33 cellular contexts compared by ENCODE assay signal in the genomic region with DNA sequence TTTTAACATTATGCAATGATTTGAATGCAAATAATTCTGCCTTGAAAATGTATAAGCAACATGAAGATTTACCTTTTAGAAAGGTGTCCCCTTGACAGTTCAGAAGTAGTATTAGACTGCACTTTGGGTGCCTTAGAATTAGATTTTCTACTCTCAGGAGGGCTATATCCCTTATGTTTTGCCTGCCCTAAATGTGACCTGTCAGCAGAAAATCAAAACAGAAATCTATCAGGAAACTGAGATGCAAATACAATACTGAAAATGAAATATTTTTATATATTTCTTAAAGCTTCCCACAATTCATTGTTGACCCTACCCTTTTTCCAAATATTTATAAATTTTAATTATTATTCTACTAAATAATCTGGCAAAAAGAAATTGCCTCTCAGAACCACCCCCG.
"Had no signal": no experiment of that assay in that cellular context is flagged by ENCODE, and none has a peak within 500 bp of the region (broad histone marks: within the 10 kb centered on the region; RNA-seq: fewer than 3 reads in every experiment).

No MANE protein-coding gene starts in this region.

- H3K27me3 Mint-ChIP-seq: activated CD4-positive, alpha-beta memory T cell treated with anti-CD3 and anti-CD28 coated beads for 36 hours; activated CD4-positive, alpha-beta T cell treated with anti-CD3 and anti-CD28 coated beads for 36 hours; activated CD4-positive, alpha-beta T cell treated with anti-CD3 and anti-CD28 coated beads, Interleukin-2, amount 10 ng/mL, durations not matched to agents 24 days and 14 days; activated CD8-positive, alpha-beta memory T cell treated with anti-CD3 and anti-CD28 coated beads, Interleukin-2, amount 10 ng/mL, durations not matched to agents 7 days and 5 days; activated naive CD4-positive, alpha-beta T cell treated with anti-CD3 and anti-CD28 coated beads, Interleukin-2, amount 50 U/mL, for 24 hours; activated naive CD8-positive, alpha-beta T cell treated with anti-CD3 and anti-CD28 coated beads for 36 hours; activated naive CD8-positive, alpha-beta T cell treated with anti-CD3 and anti-CD28 coated beads, Interleukin-2, amount 50 U/mL, for 24 hours; brain had no signal

- H3K27ac ChIP-seq: adrenal gland, ascending aorta, breast epithelium, gastrocnemius medialis, heart left ventricle had no signal

- H3K4me3 Mint-ChIP-seq: activated CD4-positive, alpha-beta memory T cell treated with anti-CD3 and anti-CD28 coated beads for 36 hours; activated CD4-positive, alpha-beta T cell treated with anti-CD3 and anti-CD28 coated beads for 36 hours; activated CD4-positive, alpha-beta T cell treated with anti-CD3 and anti-CD28 coated beads, Interleukin-2, amount 10 ng/mL, durations not matched to agents 24 days and 14 days; activated CD8-positive, alpha-beta memory T cell treated with anti-CD3 and anti-CD28 coated beads, Interleukin-2, amount 10 ng/mL, durations not matched to agents 7 days and 5 days; activated CD8-positive, alpha-beta T cell treated with anti-CD3 and anti-CD28 coated beads, Interleukin-2, amount 10 ng/mL, durations not matched to agents 7 days and 5 days; activated naive CD4-positive, alpha-beta T cell treated with anti-CD3 and anti-CD28 coated beads for 36 hours; activated naive CD4-positive, alpha-beta T cell treated with anti-CD3 and anti-CD28 coated beads, Interleukin-2, amount 50 U/mL, for 24 hours; activated naive CD8-positive, alpha-beta T cell treated with anti-CD3 and anti-CD28 coated beads for 36 hours; activated naive CD8-positive, alpha-beta T cell treated with anti-CD3 and anti-CD28 coated beads, Interleukin-2, amount 50 U/mL, for 24 hours; activated T-helper 1 cell treated with anti-CD3 and anti-CD28 coated beads, Interleukin-12 subunit alpha, Interleukin-12 subunit beta, Interleukin-2, Interleukin-4 antibody, amounts not matched to agents 30 ng/mL and 10 ng/mL and 1 ng/mL, durations not matched to agents 14 hours and 24 hours and 36 hours; brain had no signal

- DNase-seq: activated CD4-positive, alpha-beta memory T cell treated with anti-CD3 and anti-CD28 coated beads for 36 hours; activated CD4-positive, alpha-beta T cell treated with anti-CD3 and anti-CD28 coated beads for 36 hours; activated CD4-positive, alpha-beta T cell treated with anti-CD3 and anti-CD28 coated beads, Interleukin-2, amount 10 ng/mL, durations not matched to agents 24 days and 14 days; activated CD4-positive, CD25-positive, alpha-beta regulatory T cell; activated CD4-positive, CD25-positive, alpha-beta regulatory T cell treated with anti-CD3 and anti-CD28 coated beads, Interleukin-2, amount 50 U/mL, for 72 hours; activated CD8-positive, alpha-beta memory T cell treated with anti-CD3 and anti-CD28 coated beads, Interleukin-2, amount 10 ng/mL, durations not matched to agents 7 days and 5 days; activated CD8-positive, alpha-beta memory T cell treated with anti-CD3 and anti-CD28 coated beads, Interleukin-2, amount 50 U/mL, for 4 hours; activated CD8-positive, alpha-beta T cell treated with anti-CD3 and anti-CD28 coated beads, Interleukin-2, amount 10 ng/mL, durations not matched to agents 7 days and 5 days; activated effector memory CD4-positive, alpha-beta T cell treated with anti-CD3 and anti-CD28 coated beads, Interleukin-2, amount 50 U/mL, for 16 hours; activated naive CD4-positive, alpha-beta T cell treated with anti-CD3 and anti-CD28 coated beads for 36 hours; activated naive CD8-positive, alpha-beta T cell treated with anti-CD3 and anti-CD28 coated beads for 36 hours; activated naive CD8-positive, alpha-beta T cell treated with anti-CD3 and anti-CD28 coated beads, Interleukin-2, amount 50 U/mL, for 24 hours; activated T-cell treated with anti-CD3 and anti-CD28 coated beads, Interleukin-2, amount 50 U/mL, for 1 hour; activated T-cell treated with anti-CD3 and anti-CD28 coated beads, Interleukin-2, amount 50 U/mL, for 48 hours; adrenal gland; amygdala; caudate nucleus; cortex of kidney; dermis blood vessel endothelial cell; effector CD8-positive, alpha-beta T cell; foreskin fibroblast; gastrocnemius medialis; glutamatergic neuron; heart left ventricle; T-helper 2 cell had no signal

- ATAC-seq: activated CD4-positive, alpha-beta T cell treated with anti-CD3 and anti-CD28 coated beads for 36 hours; activated CD8-positive, alpha-beta memory T cell treated with anti-CD3 and anti-CD28 coated beads, Interleukin-2, amount 10 ng/mL, durations not matched to agents 7 days and 5 days; activated CD8-positive, alpha-beta T cell treated with anti-CD3 and anti-CD28 coated beads, Interleukin-2, amount 10 ng/mL, durations not matched to agents 7 days and 5 days; activated naive CD8-positive, alpha-beta T cell treated with anti-CD3 and anti-CD28 coated beads, Interleukin-2, amount 50 U/mL, for 24 hours; esophagus mucosa; gastrocnemius medialis; heart left ventricle had no signal

- H3K27ac Mint-ChIP-seq: activated CD4-positive, alpha-beta memory T cell treated with anti-CD3 and anti-CD28 coated beads for 36 hours; activated CD4-positive, alpha-beta T cell treated with anti-CD3 and anti-CD28 coated beads for 36 hours; activated CD4-positive, alpha-beta T cell treated with anti-CD3 and anti-CD28 coated beads, Interleukin-2, amount 10 ng/mL, durations not matched to agents 24 days and 14 days; activated CD8-positive, alpha-beta memory T cell treated with anti-CD3 and anti-CD28 coated beads, Interleukin-2, amount 10 ng/mL, durations not matched to agents 7 days and 5 days; activated CD8-positive, alpha-beta T cell treated with anti-CD3 and anti-CD28 coated beads, Interleukin-2, amount 10 ng/mL, durations not matched to agents 7 days and 5 days; activated naive CD4-positive, alpha-beta T cell treated with anti-CD3 and anti-CD28 coated beads for 36 hours; activated naive CD8-positive, alpha-beta T cell treated with anti-CD3 and anti-CD28 coated beads for 36 hours; activated naive CD8-positive, alpha-beta T cell treated with anti-CD3 and anti-CD28 coated beads, Interleukin-2, amount 50 U/mL, for 24 hours; activated T-helper 1 cell treated with anti-CD3 and anti-CD28 coated beads, Interleukin-12 subunit alpha, Interleukin-12 subunit beta, Interleukin-2, Interleukin-4 antibody, amounts not matched to agents 30 ng/mL and 10 ng/mL and 1 ng/mL, durations not matched to agents 14 hours and 24 hours and 36 hours; activated T-helper 2 cell treated with anti-CD3 and anti-CD28 coated beads, Interferon-gamma antibody, Interleukin-2, Interleukin-4, amounts not matched to agents 10 μg/mL and 5 μg/mL and 100 μg/mL, durations not matched to agents 14 hours and 24 hours and 36 hours; brain had no signal

- H3K9me3 ChIP-seq: adrenal gland, ascending aorta, breast epithelium, gastrocnemius medialis, heart left ventricle had no signal

- H3K4me1 ChIP-seq: breast epithelium had no signal

- H3K4me3 ChIP-seq: adrenal gland, ascending aorta, breast epithelium, gastrocnemius medialis, heart left ventricle had no signal

- FAIRE-seq: colon had no signal

- H3K27me3 ChIP-seq: adrenal gland, ascending aorta, breast epithelium, gastrocnemius medialis, heart left ventricle had no signal

- H3K9me3 Mint-ChIP-seq: activated CD4-positive, alpha-beta memory T cell treated with anti-CD3 and anti-CD28 coated beads for 36 hours; activated CD4-positive, alpha-beta T cell treated with anti-CD3 and anti-CD28 coated beads, Interleukin-2, amount 10 ng/mL, durations not matched to agents 24 days and 14 days; activated naive CD4-positive, alpha-beta T cell treated with anti-CD3 and anti-CD28 coated beads for 36 hours; activated naive CD4-positive, alpha-beta T cell treated with anti-CD3 and anti-CD28 coated beads, Interleukin-2, amount 50 U/mL, for 24 hours; activated naive CD8-positive, alpha-beta T cell treated with anti-CD3 and anti-CD28 coated beads for 36 hours; activated naive CD8-positive, alpha-beta T cell treated with anti-CD3 and anti-CD28 coated beads, Interleukin-2, amount 50 U/mL, for 24 hours; activated T-helper 1 cell treated with anti-CD3 and anti-CD28 coated beads, Interleukin-12 subunit alpha, Interleukin-12 subunit beta, Interleukin-2, Interleukin-4 antibody, amounts not matched to agents 30 ng/mL and 10 ng/mL and 1 ng/mL, durations not matched to agents 14 hours and 24 hours and 36 hours; activated T-helper 2 cell treated with anti-CD3 and anti-CD28 coated beads, Interferon-gamma antibody, Interleukin-2, Interleukin-4, amounts not matched to agents 10 μg/mL and 5 μg/mL and 100 μg/mL, durations not matched to agents 14 hours and 24 hours and 36 hours; brain had no signal
